In genomic region chr17:4331614-4332013, GRCh38 we compare ENCODE assay signal across 2 cellular contexts.
TF ChIP-seq lines count a peak whose summit lies in the region.

No MANE protein-coding gene starts in this region.

TF ChIP-seq in HEK293, 187 proteins besides CTCF, POLR2A, EP300 and RAD21 (continued from another document):
- no peak for TF ChIP-seq ZNF639 (tag by site-specific recombination; IDR thresholded peaks at IDR 0.05)

TF ChIP-seq in K562, 482 proteins besides CTCF, POLR2A, EP300 and RAD21 (continued from another document):
- TF ChIP-seq ZNF124 (CRISPR knock-in tag; IDR thresholded peaks at IDR 0.05) (no peak), ZKSCAN1 (IDR thresholded peaks at IDR 0.05; ENCODE audit: low read depth, low read length) (no peak), RBBP5 (IDR thresholded peaks at IDR 0.05; ENCODE audit: borderline replicate concordance, insufficient read depth, low read length, poor library complexity, severe bottlenecking) (peak; percentile 57), HNRNPLL (IDR thresholded peaks at IDR 0.05; ENCODE audit: low read depth, low read length, poor library complexity, severe bottlenecking) (peak; percentile 48), L3MBTL2 (IDR thresholded peaks at IDR 0.05) (0 out of 2 replicates have a peak, but pooled peaks have one; percentile 17), MLX (CRISPR knock-in tag; conservative IDR thresholded peaks at IDR 0.05) (no peak), EP400 (IDR thresholded peaks at IDR 0.05) (0 out of 2 replicates have a peak, but pooled peaks have one; percentile 14), TAL1 (IDR thresholded peaks at IDR 0.05) (peak; percentile 16; the same call in 1 of the 2 replicates), SMARCA4 (IDR thresholded peaks at IDR 0.05) (peak; percentile 48; the same call in 1 of the 2 replicates), MGA (IDR thresholded peaks at IDR 0.05) (peak; percentile 36; the same call in 1 of the 2 replicates), CBFA2T3 (IDR thresholded peaks at IDR 0.05) (0 out of 2 replicates have a peak, but pooled peaks have one; percentile 34), ELF1 (tag; IDR thresholded peaks at IDR 0.05) (no peak), ZNF740 (CRISPR knock-in tag; IDR thresholded peaks at IDR 0.05) (no peak), ZNF740 (tag; IDR thresholded peaks at IDR 0.05) (no peak)
TF ChIP-seq in K562: peak in this region for 10.
